In the genomic region with DNA sequence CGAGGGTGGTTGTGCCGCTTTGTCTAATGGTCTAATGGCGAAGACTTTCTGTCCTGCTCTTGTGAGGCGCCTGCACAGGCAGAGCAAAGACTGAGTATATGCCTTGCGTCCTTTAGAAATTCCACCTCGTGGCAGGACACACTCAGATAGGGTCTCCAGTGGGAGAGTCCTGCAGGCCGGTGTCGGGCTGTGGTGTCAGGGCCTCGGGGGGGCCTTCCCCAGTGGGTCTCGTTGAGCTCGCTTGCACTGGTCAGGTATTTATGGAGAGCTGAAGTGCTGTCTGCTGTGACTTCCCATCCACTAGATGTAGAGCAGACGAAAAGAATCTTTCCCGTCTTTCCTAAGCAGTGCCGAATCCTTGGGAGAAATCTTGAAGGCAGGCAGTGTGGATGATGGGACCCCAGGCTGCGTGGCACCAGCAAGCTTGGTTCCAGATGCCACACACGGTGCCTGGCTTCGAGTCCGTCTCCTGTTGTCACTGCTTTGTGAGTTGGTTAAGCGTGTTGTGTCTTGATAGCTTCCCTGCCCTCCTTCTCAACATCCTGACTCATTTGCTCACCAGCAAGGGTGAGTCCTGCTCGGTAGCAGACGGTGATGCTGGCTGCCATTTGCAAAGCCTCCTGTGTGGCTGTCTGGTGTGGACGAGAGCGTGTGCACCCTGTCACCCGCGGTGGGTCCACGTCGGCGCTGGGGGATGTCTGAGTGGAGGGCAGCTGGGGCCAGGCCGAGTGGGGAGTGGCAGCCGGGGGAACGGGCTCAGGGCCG, we compare ENCODE assay signal across 9 cellular contexts. TPM values are rescaled to one million over a fixed set of nuclear protein-coding genes. Genes with fewer than 3 reads are reported as not detected.
DNase-seq lines count a peak whose midpoint lies in the region; ATAC-seq and TF ChIP-seq lines count a peak whose summit lies in the region.
"Had no signal": no experiment of that assay in that cellular context is flagged by ENCODE, and none has a peak within 500 bp of the region (broad histone marks: within the 10 kb centered on the region; RNA-seq: fewer than 3 reads in every experiment).

No MANE protein-coding gene starts in this region.

- H3K27me3 Mint-ChIP-seq in activated CD4-positive, alpha-beta memory T cell treated with anti-CD3 and anti-CD28 coated beads, Interleukin-2, amount 10 ng/mL, durations not matched to agents 7 days and 5 days: no peaks in the 10 kb centered on the region

- no peak for DNase-seq in BJ (ENCODE audit: low read depth)
- no peak for DNase-seq in activated CD4-positive, alpha-beta memory T cell treated with anti-CD3 and anti-CD28 coated beads, Interleukin-2, amount 10 ng/mL, durations not matched to agents 7 days and 5 days
- DNase-seq in foreskin keratinocyte: peak in 1 of 2 donors; percentile 75
- DNase-seq in neuronal stem cell (ENCODE audit: low spot score): no peak
- no peak for DNase-seq in amygdala (lab: John Stamatoyannopoulos, UW)
- DNase-seq in effector CD8-positive, alpha-beta T cell (lab: John Stamatoyannopoulos, UW): no peak
- no peak for DNase-seq in middle frontal gyrus (ENCODE audit: extremely low spot score, low spot score)
- DNase-seq in DMS114 treated with DMSO at 0.1 percent for 48 hours (lab: John Stamatoyannopoulos, UW; ENCODE audit: unreplicated experiment): no peak
- DNase-seq: MM.1S had no signal

- H3K79me1 ChIP-seq in neuronal stem cell (ENCODE audit: low read depth, low read length): peaks cover 32% of the 10 kb centered on the region

- peaks cover 6 to 24% of the 10 kb centered on the region in 2 donors for H3K9me3 ChIP-seq in neuronal stem cell (replicated peaks in 1 of 2; ENCODE audit: control insufficient read depth in 2 of 2, insufficient read depth in 1 of 2, low read depth in 1 of 2, low read length in 2 of 2)

- TF ChIP-seq CTCF in BJ (IDR thresholded peaks at IDR 0.05; ENCODE audit: insufficient read depth, low read depth, low read length) (no peak), foreskin keratinocyte (conservative IDR thresholded peaks at IDR 0.05) (no peak)

- no peak overlapping the region for H3K27ac ChIP-seq in foreskin keratinocyte
- peak overlapping the region; percentile 68 for H3K27ac ChIP-seq in neuronal stem cell (replicated peaks; ENCODE audit: low read length)

- no peaks in the 10 kb centered on the region for H3K9me3 Mint-ChIP-seq in activated CD4-positive, alpha-beta memory T cell treated with anti-CD3 and anti-CD28 coated beads, Interleukin-2, amount 10 ng/mL, durations not matched to agents 7 days and 5 days

- peak overlapping the region; percentile 67 for H2AK5ac ChIP-seq in neuronal stem cell (ENCODE audit: low read depth, low read length)

- peaks cover 62% of the 10 kb centered on the region for H3K36me3 Mint-ChIP-seq in activated CD4-positive, alpha-beta memory T cell treated with anti-CD3 and anti-CD28 coated beads, Interleukin-2, amount 10 ng/mL, durations not matched to agents 7 days and 5 days (ENCODE audit: low read depth)

- peak overlapping the region; percentile 76 for H2BK12ac ChIP-seq in neuronal stem cell (ENCODE audit: low read length)

- peaks cover 18% of the 10 kb centered on the region for H3K36me3 ChIP-seq in BJ (ENCODE audit: control insufficient read depth, insufficient read depth, low read length)
- H3K36me3 ChIP-seq in neuronal stem cell (replicated peaks in 1 of 2; ENCODE audit: control insufficient read depth in 2 of 2, insufficient read depth in 2 of 2, low read length in 2 of 2): peaks cover 29 to 45% of the 10 kb centered on the region in 2 donors

- no peak overlapping the region for H3K27ac Mint-ChIP-seq in activated CD4-positive, alpha-beta memory T cell treated with anti-CD3 and anti-CD28 coated beads, Interleukin-2, amount 10 ng/mL, durations not matched to agents 7 days and 5 days

- peak overlapping the region; percentile 48 for H3K4me3 ChIP-seq in BJ (ENCODE audit: low read depth, low read length)
- peak overlapping the region; percentile 41 to 56 for H3K4me3 ChIP-seq in neuronal stem cell (ENCODE audit: low read length in 2 of 2)

- peaks cover 24% of the 10 kb centered on the region for H3K4me1 ChIP-seq in foreskin keratinocyte
- peaks cover 7 to 16% of the 10 kb centered on the region in 2 donors for H3K4me1 ChIP-seq in neuronal stem cell (ENCODE audit: control insufficient read depth in 2 of 2, insufficient read depth in 1 of 2, low read depth in 1 of 2, low read length in 2 of 2)

- no peak overlapping the region for H4K91ac ChIP-seq in neuronal stem cell (ENCODE audit: low read depth, low read length, poor library complexity)

- H2BK120ac ChIP-seq in neuronal stem cell (ENCODE audit: low read depth, low read length): peak overlapping the region; percentile 36

- ATAC-seq in foreskin keratinocyte: peak; percentile 54

- H3K4me3 Mint-ChIP-seq in activated CD4-positive, alpha-beta memory T cell treated with anti-CD3 and anti-CD28 coated beads, Interleukin-2, amount 10 ng/mL, durations not matched to agents 7 days and 5 days: peak overlapping the region; percentile 21

- CTCF ChIA-PET in BJ (lab: Yijun Ruan, JAX): interaction anchor here (0.9 to 1.4 kb wide), 3 partner anchors 35 to 179 kb away, joined by 3 read pairs; no protein-coding TSS in a partner anchor
- CTCF ChIA-PET in activated CD4-positive, alpha-beta memory T cell treated with anti-CD3 and anti-CD28 coated beads, Interleukin-2, amount 10 ng/mL, durations not matched to agents 7 days and 5 days (lab: Charles Lee): interaction anchor here (2.0 to 3.6 kb wide), 2 partner anchors 36 to 42 kb away, joined by 7 to 16 read pairs; partner anchors contain the start of gene UVSSA

- no peak overlapping the region for H3K4ac ChIP-seq in neuronal stem cell (ENCODE audit: low read length)

- no CpG with 5 or more reads among the region's 32 CpGs for WGBS in neuronal stem cell (ENCODE audit: extremely low coverage in 2 of 2, insufficient read length in 2 of 2, insufficient replicate concordance in 1 of 2), 2 donors

- POLR2A ChIA-PET in BJ (lab: Charles Lee): interaction anchor here (1.2 kb wide), 1 partner anchor 19 kb away, joined by 8 read pairs; no protein-coding TSS in a partner anchor
- POLR2A ChIA-PET in activated CD4-positive, alpha-beta memory T cell treated with anti-CD3 and anti-CD28 coated beads, Interleukin-2, amount 10 ng/mL, durations not matched to agents 7 days and 5 days (lab: Charles Lee): interaction anchor here (1.6 to 4.9 kb wide), 7 partner anchors 9 to 63 kb away, joined by 4 to 44 read pairs (median 7); partner anchors contain the start of genes CTBP1, MAEA and UVSSA

- peak overlapping the region; percentile 11 for H3K18ac ChIP-seq in neuronal stem cell (ENCODE audit: low read length)

- H3K27me3 ChIP-seq in BJ (ENCODE audit: control insufficient read depth, insufficient read depth, low read length): no peaks in the 10 kb centered on the region
- no peaks in the 10 kb centered on the region for H3K27me3 ChIP-seq in foreskin keratinocyte
- H3K27me3 ChIP-seq in neuronal stem cell (ENCODE audit: control insufficient read depth in 3 of 3, insufficient read depth in 3 of 3, low read depth in 1 of 3, low read length in 3 of 3): no peaks in the 10 kb centered on the region

- no peak overlapping the region for H2AFZ ChIP-seq in neuronal stem cell (ENCODE audit: low read length)

- H3K9ac ChIP-seq in neuronal stem cell (ENCODE audit: low read depth, low read length, poor library complexity): peak overlapping the region; percentile 17

- no peak overlapping the region for H4K8ac ChIP-seq in neuronal stem cell (ENCODE audit: low read depth, low read length)

- H3K4me2 ChIP-seq in neuronal stem cell (ENCODE audit: insufficient read depth, low read length, poor library complexity, severe bottlenecking): peak overlapping the region; percentile 59

- no peak overlapping the region for H2BK15ac ChIP-seq in neuronal stem cell (ENCODE audit: low read length)

- peaks cover 70% of the 10 kb centered on the region for H3K4me1 Mint-ChIP-seq in activated CD4-positive, alpha-beta memory T cell treated with anti-CD3 and anti-CD28 coated beads, Interleukin-2, amount 10 ng/mL, durations not matched to agents 7 days and 5 days

- peak overlapping the region; percentile 93 for H3K23ac ChIP-seq in neuronal stem cell (ENCODE audit: low read depth, low read length, poor library complexity)

- H3K14ac ChIP-seq in neuronal stem cell (ENCODE audit: low read length): peak overlapping the region; percentile 25

- H2BK5ac ChIP-seq in neuronal stem cell (ENCODE audit: low read length): no peak overlapping the region

RNA-seq across cellular contexts. Expression of gene MAEA, which starts 20.5 kb away (rescaled TPM):
- polyA plus RNA-seq in BJ (2011; rRNA removed): 77.5 and 94.4 TPM in 2 replicates
- polyA minus RNA-seq in BJ (2011; rRNA and poly(A)+ RNA removed): 41.9 and 58.6 TPM in 2 replicates
- 10 to 100 TPM; 61.6 to 64.1 TPM for total RNA-seq in activated CD4-positive, alpha-beta memory T cell treated with anti-CD3 and anti-CD28 coated beads, Interleukin-2, amount 10 ng/mL, durations not matched to agents 7 days and 5 days
- 80.6 and 86.1 TPM in 2 replicates for total RNA-seq in foreskin keratinocyte
- 61.4 and 70.2 TPM in 2 replicates for polyA plus RNA-seq in foreskin keratinocyte
- polyA plus RNA-seq in neuronal stem cell (2013, experiment 1 of 2): 38.4 TPM
- 37.0 TPM for polyA plus RNA-seq in neuronal stem cell (2013, experiment 2 of 2)

RNA-seq across cellular contexts. Expression of gene UVSSA, which starts 36.8 kb away (rescaled TPM):
- 4.1 and 5.8 TPM in 2 replicates for polyA plus RNA-seq in BJ (2011; rRNA removed)
- polyA minus RNA-seq in BJ (2011; rRNA and poly(A)+ RNA removed): 3.7 and 5.2 TPM in 2 replicates
- total RNA-seq in activated CD4-positive, alpha-beta memory T cell treated with anti-CD3 and anti-CD28 coated beads, Interleukin-2, amount 10 ng/mL, durations not matched to agents 7 days and 5 days: 10 to 100 TPM; 22.2 to 22.3 TPM
- 6.5 and 7.4 TPM in 2 replicates for total RNA-seq in foreskin keratinocyte
- 2.6 and 3.3 TPM in 2 replicates for polyA plus RNA-seq in foreskin keratinocyte
- polyA plus RNA-seq in neuronal stem cell (2013, experiment 1 of 2): 8.6 TPM
- polyA plus RNA-seq in neuronal stem cell (2013, experiment 2 of 2): 8.7 TPM
